In the genomic region with DNA sequence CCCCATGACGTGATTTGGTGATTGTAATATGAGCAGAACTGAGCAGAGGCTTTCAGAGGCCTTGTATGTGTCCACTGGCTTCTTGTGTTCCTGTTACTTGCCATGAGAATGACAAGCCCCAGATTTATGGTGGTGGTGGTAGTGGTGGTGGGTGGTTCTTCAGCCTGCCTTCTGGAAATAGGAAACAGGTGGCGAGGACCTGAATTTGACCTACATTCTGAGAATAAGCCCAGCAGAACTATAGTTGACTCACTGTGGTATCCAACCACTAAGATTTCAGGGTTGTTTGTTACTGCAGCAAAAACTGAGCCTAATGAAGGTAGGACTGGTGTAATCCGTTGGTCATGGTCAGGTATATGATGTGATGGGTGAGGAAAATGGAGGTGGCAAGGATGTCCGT, we compare ENCODE assay signal across 33 cellular contexts.
"Had no signal": no experiment of that assay in that cellular context is flagged by ENCODE, and none has a peak within 500 bp of the region (broad histone marks: within the 10 kb centered on the region; RNA-seq: fewer than 3 reads in every experiment).

No MANE protein-coding gene starts in this region.

- H3K36me3 ChIP-seq: MG63, Peyer's patch, SJSA1 had no signal

- H3K9me3 ChIP-seq: MG63, Peyer's patch, SJSA1, SK-N-SH had no signal

- H3K4me1 ChIP-seq: Peyer's patch, SJSA1 had no signal

- H3K4me2 ChIP-seq: KMS-11, SK-N-SH had no signal

- H3K9ac ChIP-seq: KMS-11, SK-N-SH had no signal

- H3K27ac ChIP-seq: KMS-11, Peyer's patch, SJSA1 had no signal

- ATAC-seq: PC-3 had no signal

- DNase-seq: Karpas-422, MG63, NCI-H1048, NCI-H1092 treated with DMSO at 0.1 percent for 48 hours, NCI-H1105 treated with DMSO at 0.1 percent for 48 hours, NCI-H1417, NCI-H1436, NCI-H146, NCI-H1694, NCI-H187, NCI-H1930, NCI-H2029 treated with DMSO at 0.1 percent for 48 hours, NCI-H2081 treated with DMSO at 0.1 percent for 48 hours, NCI-H2107, NCI-H2171, NCI-H226, NCI-H446 treated with DMSO at 0.1 percent for 48 hours, NCI-H510A, NCI-H524, NCI-H526, NCI-H69, NCI-H748 treated with DMSO at 0.1 percent for 48 hours, NCI-H82, OCI-M1, PC-3, Peyer's patch, Right ventricle myocardium superior, RPMI8226, SHP77 treated with DMSO at 0.1 percent for 48 hours, SK-N-SH, SW 1271 had no signal

- H3K27me3 ChIP-seq: MG63, Peyer's patch, SJSA1 had no signal

- H3K4me3 ChIP-seq: MG63, Peyer's patch, SJSA1 had no signal
